In the genomic region with DNA sequence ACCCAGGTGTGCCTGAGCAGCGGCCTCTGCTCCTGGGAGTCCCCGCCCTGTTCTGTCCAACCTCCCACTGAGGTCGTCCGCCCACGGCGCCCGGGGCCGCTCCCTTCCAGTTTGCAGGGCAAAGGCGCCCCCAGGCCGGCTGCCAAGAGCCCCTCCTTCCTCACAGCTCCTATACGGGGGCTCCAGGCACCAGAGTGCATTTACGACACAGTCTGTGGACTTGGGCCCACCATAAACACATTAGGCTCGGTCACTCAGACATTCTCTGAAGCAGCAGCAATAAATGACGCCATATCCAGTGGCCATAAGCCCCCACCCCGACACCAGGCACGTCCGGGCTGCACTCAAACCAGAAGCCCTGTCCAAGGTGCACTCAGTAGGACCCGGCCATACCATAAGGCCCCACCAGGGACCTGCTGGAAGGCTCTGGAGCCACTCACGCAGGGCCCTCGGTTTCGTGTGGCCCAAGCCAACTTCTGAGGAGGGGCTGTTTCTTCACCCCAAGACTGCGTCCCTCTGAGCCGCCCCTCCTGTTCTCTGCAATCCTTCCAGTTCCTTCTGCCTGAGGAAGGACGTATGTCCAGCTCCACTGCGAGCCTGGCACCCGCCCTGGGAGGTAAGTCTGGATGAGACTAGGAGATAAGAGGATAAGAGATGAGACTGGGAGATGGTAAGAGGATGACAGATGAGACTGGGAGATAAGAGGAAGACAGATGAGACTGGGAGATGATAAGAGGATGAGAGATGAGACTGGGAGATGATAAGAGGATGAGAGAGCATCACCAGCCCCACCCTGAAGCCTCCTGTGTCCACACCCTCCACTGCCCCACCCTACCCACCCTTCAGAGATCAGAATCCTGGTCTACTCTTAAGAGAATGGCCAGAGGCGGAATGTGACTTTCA, we compare ENCODE assay signal across 27 cellular contexts. TPM values are rescaled to one million over a fixed set of nuclear protein-coding genes. Genes with fewer than 3 reads are reported as not detected.
"Had no signal": no experiment of that assay in that cellular context is flagged by ENCODE, and none has a peak within 500 bp of the region (broad histone marks: within the 10 kb centered on the region; RNA-seq: fewer than 3 reads in every experiment).

No MANE protein-coding gene starts in this region.

- H3K36me3 ChIP-seq: heart right ventricle, tibial nerve had no signal

- H3K9me3 ChIP-seq: heart right ventricle, tibial nerve had no signal

- H3K36me3 Mint-ChIP-seq: naive thymus-derived CD8-positive, alpha-beta T cell; stimulated activated naive B cell treated with anti-CD40 and anti-IgM and Interleukin-4, amounts not matched to agents 10 μg/mL and 1 μg/mL and 100 μg/mL, for 72 hours; T-cell had no signal

- H3K9me3 Mint-ChIP-seq: activated naive CD4-positive, alpha-beta T cell treated with anti-CD3 and anti-CD28 coated beads for 36 hours; activated T-helper 17 cell treated with anti-CD3 and anti-CD28 coated beads, Interleukin-2, amount 50 U/mL, for 72 hours; dendritic cell treated with granulocyte-macrophage colony-stimulating factor and Interleukin-4, amounts not matched to agents 40 ng/mL and 50 ng/mL, for 4 days; effector memory CD8-positive, alpha-beta T cell; naive thymus-derived CD8-positive, alpha-beta T cell; stimulated activated naive B cell treated with anti-CD40 and anti-IgM and Interleukin-4, amounts not matched to agents 10 μg/mL and 1 μg/mL and 100 μg/mL, for 72 hours; T-cell had no signal

- H3K27ac Mint-ChIP-seq: activated naive CD4-positive, alpha-beta T cell treated with anti-CD3 and anti-CD28 coated beads for 36 hours; activated T-helper 17 cell treated with anti-CD3 and anti-CD28 coated beads, Interleukin-2, amount 50 U/mL, for 72 hours; dendritic cell treated with granulocyte-macrophage colony-stimulating factor and Interleukin-4, amounts not matched to agents 40 ng/mL and 50 ng/mL, for 4 days; effector memory CD8-positive, alpha-beta T cell; stimulated activated naive B cell treated with anti-CD40 and anti-IgM and Interleukin-4, amounts not matched to agents 10 μg/mL and 1 μg/mL and 100 μg/mL, for 72 hours; T-cell had no signal

- H3K4me3 Mint-ChIP-seq: activated naive CD4-positive, alpha-beta T cell treated with anti-CD3 and anti-CD28 coated beads for 36 hours; activated T-helper 17 cell treated with anti-CD3 and anti-CD28 coated beads, Interleukin-2, amount 50 U/mL, for 72 hours; dendritic cell treated with granulocyte-macrophage colony-stimulating factor and Interleukin-4, amounts not matched to agents 40 ng/mL and 50 ng/mL, for 4 days; effector memory CD8-positive, alpha-beta T cell; naive thymus-derived CD8-positive, alpha-beta T cell; stimulated activated naive B cell treated with anti-CD40 and anti-IgM and Interleukin-4, amounts not matched to agents 10 μg/mL and 1 μg/mL and 100 μg/mL, for 72 hours; T-cell had no signal

- H3K27ac ChIP-seq: epithelial cell of prostate, heart right ventricle, tibial nerve had no signal

- H3K27me3 Mint-ChIP-seq: activated T-helper 17 cell treated with anti-CD3 and anti-CD28 coated beads, Interleukin-2, amount 50 U/mL, for 72 hours had no signal

- ATAC-seq: activated T-helper 17 cell treated with anti-CD3 and anti-CD28 coated beads, Interleukin-2, amount 50 U/mL, for 72 hours; effector memory CD8-positive, alpha-beta T cell; heart right ventricle; left cardiac atrium; naive thymus-derived CD8-positive, alpha-beta T cell; stimulated activated naive B cell treated with anti-CD40 and anti-IgM and Interleukin-4, amounts not matched to agents 10 μg/mL and 1 μg/mL and 100 μg/mL, for 72 hours; T-cell had no signal

- H3K4me3 ChIP-seq: heart right ventricle, tibial nerve had no signal

- H3K4me1 ChIP-seq: heart right ventricle, tibial nerve had no signal

- DNase-seq: activated CD4-positive, alpha-beta T cell treated with anti-CD3 and anti-CD28 coated beads, Interleukin-2, amount 50 U/mL, for 48 hours; activated naive CD4-positive, alpha-beta T cell treated with anti-CD3 and anti-CD28 coated beads for 36 hours; effector memory CD8-positive, alpha-beta T cell; foreskin melanocyte; heart right ventricle; left cardiac atrium; mammary epithelial cell; naive thymus-derived CD8-positive, alpha-beta T cell; nucleus accumbens; posterior cingulate gyrus; retina; stimulated activated CD4-positive, alpha-beta T cell treated with anti-CD3 and anti-CD28 coated beads, Interleukin-15, amount 100 ng/mL, for 24 hours; stimulated activated CD4-positive, alpha-beta T cell treated with anti-CD3 and anti-CD28 coated beads, Interleukin-4, amount 100 ng/mL, for 1 hour; stimulated activated naive B cell treated with anti-CD40 and anti-IgM and Interleukin-4, amounts not matched to agents 10 μg/mL and 1 μg/mL and 100 μg/mL, for 72 hours; T-cell had no signal

RNA-seq across cellular contexts. Expression of a gene that starts 26.7 kb away (rescaled TPM):
- total RNA-seq: activated naive CD4-positive, alpha-beta T cell treated with anti-CD3 and anti-CD28 coated beads for 36 hours; activated T-helper 17 cell treated with anti-CD3 and anti-CD28 coated beads, Interleukin-2, amount 50 U/mL, for 72 hours; astrocyte; bronchial epithelial cell; cerebellum; fibroblast of lung; heart right ventricle; left cardiac atrium; mammary epithelial cell; mucosa of gallbladder; naive thymus-derived CD8-positive, alpha-beta T cell; skeletal muscle tissue; subcutaneous adipose tissue; T-cell; tibial nerve had no signal
- polyA plus RNA-seq: adipose tissue; fibroblast of lung; heart right ventricle; mammary epithelial cell; naive thymus-derived CD8-positive, alpha-beta T cell had no signal

RNA-seq across cellular contexts. Expression of a gene that starts 42.9 kb away (rescaled TPM):
- total RNA-seq: bronchial epithelial cell, cerebellum, fibroblast of lung, heart right ventricle, left cardiac atrium, mammary epithelial cell, mucosa of gallbladder, skeletal muscle tissue, subcutaneous adipose tissue, tibial nerve had no signal
- polyA plus RNA-seq: fibroblast of lung, heart right ventricle, mammary epithelial cell had no signal

RNA-seq across cellular contexts. Expression of a gene that starts 50.5 kb away (rescaled TPM):
- total RNA-seq: activated naive CD4-positive, alpha-beta T cell treated with anti-CD3 and anti-CD28 coated beads for 36 hours; activated T-helper 17 cell treated with anti-CD3 and anti-CD28 coated beads, Interleukin-2, amount 50 U/mL, for 72 hours; astrocyte; bronchial epithelial cell; fibroblast of lung; left cardiac atrium; mammary epithelial cell; naive thymus-derived CD8-positive, alpha-beta T cell; subcutaneous adipose tissue had no signal
- polyA plus RNA-seq: fibroblast of lung; heart right ventricle; mammary epithelial cell; naive thymus-derived CD8-positive, alpha-beta T cell had no signal
